Comparison of ENCODE assay signal across 14 cellular contexts in genomic region chr4:116585240-116585639, GRCh38.
"Had no signal": no experiment of that assay in that cellular context is flagged by ENCODE, and none has a peak within 500 bp of the region (broad histone marks: within the 10 kb centered on the region; RNA-seq: fewer than 3 reads in every experiment).

No MANE protein-coding gene starts in this region.

- H3K27me3 Mint-ChIP-seq: dendritic cell treated with granulocyte-macrophage colony-stimulating factor and Interleukin-4, amounts not matched to agents 40 ng/mL and 50 ng/mL, for 4 days; naive thymus-derived CD4-positive, alpha-beta T cell had no signal

- H3K4me1 Mint-ChIP-seq: immature natural killer cell; naive thymus-derived CD4-positive, alpha-beta T cell had no signal

- H3K4me3 Mint-ChIP-seq: dendritic cell treated with granulocyte-macrophage colony-stimulating factor and Interleukin-4, amounts not matched to agents 40 ng/mL and 50 ng/mL, for 4 days; immature natural killer cell; naive thymus-derived CD4-positive, alpha-beta T cell had no signal

- H3K27ac Mint-ChIP-seq: activated T-helper 2 cell treated with anti-CD3 and anti-CD28 coated beads, Interferon-gamma antibody, Interleukin-2, Interleukin-4, amounts not matched to agents 10 μg/mL and 5 μg/mL and 100 μg/mL, durations not matched to agents 14 hours and 24 hours and 36 hours; dendritic cell treated with granulocyte-macrophage colony-stimulating factor and Interleukin-4, amounts not matched to agents 40 ng/mL and 50 ng/mL, for 4 days; immature natural killer cell; naive thymus-derived CD4-positive, alpha-beta T cell had no signal

- H3K36me3 Mint-ChIP-seq: immature natural killer cell; naive thymus-derived CD4-positive, alpha-beta T cell had no signal

- ATAC-seq: body of pancreas; esophagus mucosa; lower lobe of right lung; naive thymus-derived CD4-positive, alpha-beta T cell had no signal

- H3K9me3 Mint-ChIP-seq: activated T-helper 2 cell treated with anti-CD3 and anti-CD28 coated beads, Interferon-gamma antibody, Interleukin-2, Interleukin-4, amounts not matched to agents 10 μg/mL and 5 μg/mL and 100 μg/mL, durations not matched to agents 14 hours and 24 hours and 36 hours; dendritic cell treated with granulocyte-macrophage colony-stimulating factor and Interleukin-4, amounts not matched to agents 40 ng/mL and 50 ng/mL, for 4 days had no signal

- DNase-seq: activated CD4-positive, alpha-beta T cell treated with anti-CD3 and anti-CD28 coated beads, Interleukin-2, amount 50 U/mL, for 1 hour; activated naive CD4-positive, alpha-beta T cell treated with anti-CD3 and anti-CD28 coated beads, Interleukin-2, amount 50 U/mL, for 16 hours; activated T-cell treated with anti-CD3 and anti-CD28 coated beads for 4 hours; body of pancreas; glutamatergic neuron; immature natural killer cell; lower lobe of right lung; naive thymus-derived CD4-positive, alpha-beta T cell; stimulated activated CD4-positive, alpha-beta T cell treated with anti-CD3 and anti-CD28 coated beads, Interleukin-4, amount 100 ng/mL, for 4 hours; stomach; thyroid gland had no signal
